ENCODE assay signal across 31 cellular contexts in the genomic region with DNA sequence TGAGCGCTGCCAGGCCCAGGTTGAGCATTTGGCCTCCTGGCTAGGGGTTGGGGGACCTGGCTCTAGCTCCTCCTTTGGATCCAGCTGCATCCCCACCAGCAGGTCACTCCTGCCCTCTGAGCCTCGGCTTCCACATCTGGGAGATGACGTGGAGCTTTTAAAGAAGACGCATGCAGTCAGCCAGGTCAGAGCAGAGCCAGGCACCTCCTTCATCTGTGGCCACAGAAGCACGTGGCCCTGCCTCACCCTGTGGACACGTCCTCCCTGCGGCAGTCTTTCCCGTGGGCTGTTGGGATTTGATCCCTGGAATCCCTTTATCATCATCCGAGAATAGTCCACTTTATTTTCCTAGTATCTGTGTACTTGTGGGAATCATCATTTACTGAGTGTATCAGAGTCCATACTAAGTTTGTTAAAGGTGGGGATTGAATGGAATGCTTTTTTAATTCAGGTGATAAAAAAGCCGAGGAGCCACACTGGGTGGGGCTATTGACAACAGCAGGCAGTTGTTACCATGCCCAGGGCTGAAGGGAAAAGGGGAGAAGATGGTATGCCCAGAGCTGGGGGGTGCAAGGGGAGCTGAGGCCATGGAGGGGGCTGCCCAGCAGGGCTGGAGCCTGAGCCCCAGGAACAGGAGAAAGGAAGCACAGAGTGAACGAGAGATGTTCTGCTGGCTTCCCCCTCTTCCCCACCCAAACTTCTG.
"Had no signal": no experiment of that assay in that cellular context is flagged by ENCODE, and none has a peak within 500 bp of the region (broad histone marks: within the 10 kb centered on the region; RNA-seq: fewer than 3 reads in every experiment).

No MANE protein-coding gene starts in this region.

- H3K27me3 Mint-ChIP-seq: activated naive CD8-positive, alpha-beta T cell treated with anti-CD3 and anti-CD28 coated beads, Interleukin-2, amount 50 U/mL, for 24 hours had no signal

- H3K36me3 ChIP-seq: SJCRH30 had no signal

- H3K4me3 Mint-ChIP-seq: activated CD8-positive, alpha-beta T cell treated with anti-CD3 and anti-CD28 coated beads, Interleukin-2, amount 10 ng/mL, durations not matched to agents 7 days and 5 days; activated naive CD8-positive, alpha-beta T cell treated with anti-CD3 and anti-CD28 coated beads, Interleukin-2, amount 50 U/mL, for 24 hours; activated T-helper 1 cell treated with anti-CD3 and anti-CD28 coated beads, Interleukin-12 subunit alpha, Interleukin-12 subunit beta, Interleukin-2, Interleukin-4 antibody, amounts not matched to agents 30 ng/mL and 10 ng/mL and 1 ng/mL, durations not matched to agents 14 hours and 24 hours and 36 hours; brain; T-helper 1 cell treated with Interleukin-12 subunit alpha and Interleukin-12 subunit beta and Interleukin-4 antibody, amounts not matched to agents 30 μg/mL and 1 μg/mL, for 36 hours; WTC11 had no signal

- H3K4me1 Mint-ChIP-seq: activated naive CD8-positive, alpha-beta T cell treated with anti-CD3 and anti-CD28 coated beads, Interleukin-2, amount 50 U/mL, for 24 hours; brain had no signal

- H3K4me3 ChIP-seq: SJCRH30 had no signal

- H3K27me3 ChIP-seq: SJCRH30 had no signal

- H3K9ac ChIP-seq: KMS-11, SK-N-SH had no signal

- H3K27ac Mint-ChIP-seq: activated CD8-positive, alpha-beta T cell treated with anti-CD3 and anti-CD28 coated beads, Interleukin-2, amount 10 ng/mL, durations not matched to agents 7 days and 5 days; activated naive CD4-positive, alpha-beta T cell treated with anti-CD3 and anti-CD28 coated beads, Interleukin-2, amount 50 U/mL, for 72 hours; activated naive CD8-positive, alpha-beta T cell treated with anti-CD3 and anti-CD28 coated beads, Interleukin-2, amount 50 U/mL, for 24 hours; activated T-helper 1 cell treated with anti-CD3 and anti-CD28 coated beads, Interleukin-12 subunit alpha, Interleukin-12 subunit beta, Interleukin-2, Interleukin-4 antibody, amounts not matched to agents 30 ng/mL and 10 ng/mL and 1 ng/mL, durations not matched to agents 14 hours and 24 hours and 36 hours; brain; T-helper 1 cell treated with Interleukin-12 subunit alpha and Interleukin-12 subunit beta and Interleukin-4 antibody, amounts not matched to agents 30 μg/mL and 1 μg/mL, for 36 hours; WTC11 had no signal

- H3K27ac ChIP-seq: KMS-11, RWPE1, SJCRH30 had no signal

- H3K9me3 Mint-ChIP-seq: activated T-helper 1 cell treated with anti-CD3 and anti-CD28 coated beads, Interleukin-12 subunit alpha, Interleukin-12 subunit beta, Interleukin-2, Interleukin-4 antibody, amounts not matched to agents 30 ng/mL and 10 ng/mL and 1 ng/mL, durations not matched to agents 14 hours and 24 hours and 36 hours; brain; WTC11 had no signal

- H3K4me2 ChIP-seq: KMS-11, SK-N-SH had no signal

- H3K9me3 ChIP-seq: SJCRH30, SK-N-SH had no signal

- ATAC-seq: activated CD8-positive, alpha-beta T cell treated with anti-CD3 and anti-CD28 coated beads, Interleukin-2, amount 10 ng/mL, durations not matched to agents 7 days and 5 days; activated naive CD4-positive, alpha-beta T cell treated with anti-CD3 and anti-CD28 coated beads, Interleukin-2, amount 50 U/mL, for 72 hours; activated naive CD8-positive, alpha-beta T cell treated with anti-CD3 and anti-CD28 coated beads, Interleukin-2, amount 50 U/mL, for 24 hours; Panc1; WTC11 had no signal

- DNase-seq: activated CD4-positive, alpha-beta T cell treated with anti-CD3 and anti-CD28 coated beads for 48 hours; activated CD4-positive, alpha-beta T cell treated with anti-CD3 and anti-CD28 coated beads, Interleukin-2, amount 50 U/mL, for 4 hours; activated CD4-positive, CD25-positive, alpha-beta regulatory T cell treated with anti-CD3 and anti-CD28 coated beads, Interleukin-2, amount 50 U/mL, for 72 hours; activated CD8-positive, alpha-beta memory T cell treated with anti-CD3 and anti-CD28 coated beads, Interleukin-2, amount 50 U/mL, for 48 hours; activated CD8-positive, alpha-beta T cell treated with anti-CD3 and anti-CD28 coated beads, Interleukin-2, amount 10 ng/mL, durations not matched to agents 7 days and 5 days; activated effector memory CD4-positive, alpha-beta T cell treated with Interleukin-2 at 50 U/mL for 16 hours; activated naive CD4-positive, alpha-beta T cell; activated naive CD8-positive, alpha-beta T cell treated with anti-CD3 and anti-CD28 coated beads, Interleukin-2, amount 50 U/mL, for 24 hours; activated T-cell treated with anti-CD3 and anti-CD28 coated beads, Interleukin-2, amount 50 U/mL, for 1 hour; amniotic stem cell; MV-4-11; NCI-H1092 treated with DMSO at 0.1 percent for 48 hours; NCI-H1417 treated with DMSO at 0.1 percent for 48 hours; NCI-H1694; NCI-H2029 treated with DMSO at 0.1 percent for 48 hours; NCI-H345; NCI-H69; NK-92 treated with Interleukin-12 subunit alpha and Interleukin-12 subunit beta, amount 100 ng/mL, for 24 hours; OCI-M1; Right ventricle myocardium superior; SK-N-SH; SW 1271 had no signal
